In the genomic region with DNA sequence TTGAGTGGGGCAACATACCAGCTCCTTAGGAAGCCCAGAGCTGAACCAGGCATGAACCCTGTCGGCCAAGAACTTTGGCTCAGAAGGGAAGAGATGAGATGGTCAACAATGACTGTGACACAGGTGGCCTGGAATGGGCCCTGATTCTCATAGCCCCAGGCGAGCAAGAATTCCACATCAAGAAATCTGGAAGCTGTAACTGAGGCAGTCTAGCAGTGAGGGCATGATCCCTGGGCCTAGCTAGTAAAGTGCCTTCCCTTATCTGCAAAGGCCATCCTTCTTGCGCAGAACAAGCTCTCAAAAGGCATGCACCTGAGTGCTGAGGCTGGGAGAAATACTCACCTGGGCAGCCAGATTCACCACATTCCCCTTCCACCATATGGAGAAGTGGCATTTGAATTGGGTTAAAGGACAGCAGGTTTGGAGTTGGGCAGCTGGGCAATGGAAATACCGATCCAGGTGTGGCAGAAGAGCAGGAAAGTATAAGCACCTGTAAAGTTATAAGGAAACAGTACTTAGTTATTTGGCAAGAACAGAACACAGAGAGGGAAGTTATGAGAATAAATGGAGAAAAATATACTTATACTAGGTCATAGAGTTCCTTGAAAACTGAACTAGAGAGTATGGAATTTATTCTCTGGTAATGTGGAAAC, we compare ENCODE assay signal across 18 cellular contexts.
"Had no signal": no experiment of that assay in that cellular context is flagged by ENCODE, and none has a peak within 500 bp of the region (broad histone marks: within the 10 kb centered on the region; RNA-seq: fewer than 3 reads in every experiment).

No MANE protein-coding gene starts in this region.

- H3K4me3 ChIP-seq: esophagus muscularis mucosa, gastroesophageal sphincter, neural progenitor cell, pancreas, upper lobe of left lung, uterus had no signal

- H3K36me3 ChIP-seq: gastroesophageal sphincter, neural progenitor cell, pancreas, upper lobe of left lung, uterus had no signal

- ATAC-seq: effector memory CD8-positive, alpha-beta T cell; gastroesophageal sphincter; left cardiac atrium; left ventricle myocardium superior; natural killer cell treated with Interleukin-12 subunit alpha and Interleukin-12 subunit beta and Interleukin-15 and Interleukin-18, amount 100 ng/mL, for 72 hours; pancreas; right cardiac atrium had no signal

- H3K4me1 ChIP-seq: uterus had no signal

- H3K27me3 ChIP-seq: esophagus muscularis mucosa, gastroesophageal sphincter, neural progenitor cell, pancreas, upper lobe of left lung, uterus had no signal

- DNase-seq: effector memory CD8-positive, alpha-beta T cell; glutamatergic neuron; immature natural killer cell; kidney; left cardiac atrium; left ventricle myocardium superior; nucleus accumbens; pancreas; right cardiac atrium; small intestine; stimulated activated CD4-positive, alpha-beta T cell treated with anti-CD3 and anti-CD28 coated beads, Interleukin-2, amount 100 ng/mL, for 48 hours; stimulated activated naive CD4-positive, alpha-beta T cell treated with Interleukin-2 at 50 U/mL for 16 hours; upper lobe of left lung; uterus had no signal

- H3K9me3 ChIP-seq: esophagus muscularis mucosa, gastroesophageal sphincter, pancreas, upper lobe of left lung, uterus had no signal

- H2AFZ ChIP-seq: neural progenitor cell had no signal

- H3K27ac ChIP-seq: esophagus muscularis mucosa, gastroesophageal sphincter, neural progenitor cell, pancreas, upper lobe of left lung, uterus had no signal

- H3K9ac ChIP-seq: neural progenitor cell had no signal
